Comparison of ENCODE assay signal across 8 cellular contexts in the genomic region with DNA sequence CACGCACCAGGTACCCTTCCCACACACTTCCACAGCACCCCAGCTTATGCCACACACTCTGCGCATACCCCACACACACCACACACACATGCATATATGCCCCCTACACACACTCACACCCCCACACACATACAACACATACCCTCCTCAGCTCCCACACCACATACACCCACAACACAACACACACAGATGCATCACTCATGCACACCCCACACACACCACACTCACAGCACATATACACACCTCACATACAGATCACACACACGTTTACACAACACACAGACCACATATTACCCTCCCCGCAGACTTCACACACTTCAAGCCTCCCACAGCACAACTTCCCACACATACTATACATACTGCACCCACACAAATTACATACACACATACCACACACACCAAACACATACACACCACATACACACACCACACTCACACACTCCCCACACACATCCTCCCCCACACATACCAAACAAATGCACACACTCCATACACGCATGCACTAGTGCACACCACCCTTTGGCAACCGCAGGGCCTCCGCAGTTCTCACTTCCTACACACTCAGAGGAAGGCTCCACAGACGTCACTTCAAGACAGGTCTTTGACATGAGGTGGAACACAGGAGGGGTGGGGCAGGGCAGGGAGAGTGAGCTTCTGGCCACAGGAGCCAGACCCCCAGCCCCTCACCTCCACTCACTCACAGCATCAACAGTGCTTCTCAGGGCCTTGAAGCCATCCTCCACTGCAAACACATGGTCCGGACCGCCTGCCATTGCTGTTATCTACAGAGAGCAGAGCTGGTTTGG. TPM values are rescaled to one million over a fixed set of nuclear protein-coding genes. Genes with fewer than 3 reads are reported as not detected.
DNase-seq lines count a peak whose midpoint lies in the region; ATAC-seq and TF ChIP-seq lines count a peak whose summit lies in the region.

No MANE protein-coding gene starts in this region.

- TF ChIP-seq CTCF in body of pancreas (IDR thresholded peaks at IDR 0.05) = no peak

- DNase-seq in activated T-cell treated with anti-CD3 and anti-CD28 coated beads, Interleukin-2, amount 50 U/mL, for 48 hours = peak; percentile 68 to 76
- peak; percentile 46 to 70 for DNase-seq in stimulated activated CD4-positive, alpha-beta T cell treated with anti-CD3 and anti-CD28 coated beads, Interleukin-4, amount 100 ng/mL, for 4 hours
- no peak for DNase-seq in NCI-H510A treated with DMSO at 0.1 percent for 48 hours (lab: John Stamatoyannopoulos, UW)
- no peak for DNase-seq in GM19238 (ENCODE audit: insufficient read length, low spot score)
- DNase-seq in iPS-NIHi11 (ENCODE audit: low spot score) = no peak
- DNase-seq in body of pancreas = no peak

- intact Hi-C loops in body of pancreas (cut with DNase I) = no loop called here

- H3K9me3 ChIP-seq in body of pancreas = no peaks in the 10 kb centered on the region

- no peak overlapping the region for H3K27ac ChIP-seq in body of pancreas

- in situ Hi-C loops in GM18951 (cut with MboI; ENCODE audit: low sequenced_read_pairs, unreplicated experiment) = no loop called here

- H3K4me3 ChIP-seq in body of pancreas = no peak overlapping the region

- TF ChIP-seq POLR2A in GM18951 (IDR thresholded peaks at IDR 0.05; ENCODE audit: extremely low read depth, insufficient read depth, insufficient read length) (peak; percentile 31), body of pancreas (IDR thresholded peaks at IDR 0.05) (no peak)

- no peaks in the 10 kb centered on the region for H3K4me1 ChIP-seq in body of pancreas

- 67 to 92% methylated on average over 8 to 10 of the region's 10 CpGs for WGBS in body of pancreas, 2 donors

- no peaks in the 10 kb centered on the region for H3K36me3 ChIP-seq in body of pancreas (replicated peaks in 1 of 2; ENCODE audit: insufficient read depth in 1 of 2, low read depth in 2 of 2)

- peak; percentile 71 for ATAC-seq in HG03432 (IDR thresholded peaks at IDR 0.05; ENCODE audit: unreplicated experiment)
- ATAC-seq in body of pancreas = no peak

- H3K27me3 ChIP-seq in body of pancreas = no peaks in the 10 kb centered on the region

RNA-seq across cellular contexts. Expression of gene ANTXRL, which starts 18.5 kb away (rescaled TPM):
- total RNA-seq in body of pancreas = not detected

Comparison
In these comparisons a context has a peak if more than half of its experiments do, and no peak if none do; other contexts are left out.
1. DNase-seq: peak in activated T-cell treated with anti-CD3 and anti-CD28 coated beads, Interleukin-2, amount 50 U/mL, for 48 hours (2 of 2) and stimulated activated CD4-positive, alpha-beta T cell treated with anti-CD3 and anti-CD28 coated beads, Interleukin-4, amount 100 ng/mL, for 4 hours (2 of 2); none in NCI-H510A treated with DMSO at 0.1 percent for 48 hours (single experiment), GM19238 (single experiment), iPS-NIHi11 (single experiment) and body of pancreas (0 of 4).